In the genomic region with DNA sequence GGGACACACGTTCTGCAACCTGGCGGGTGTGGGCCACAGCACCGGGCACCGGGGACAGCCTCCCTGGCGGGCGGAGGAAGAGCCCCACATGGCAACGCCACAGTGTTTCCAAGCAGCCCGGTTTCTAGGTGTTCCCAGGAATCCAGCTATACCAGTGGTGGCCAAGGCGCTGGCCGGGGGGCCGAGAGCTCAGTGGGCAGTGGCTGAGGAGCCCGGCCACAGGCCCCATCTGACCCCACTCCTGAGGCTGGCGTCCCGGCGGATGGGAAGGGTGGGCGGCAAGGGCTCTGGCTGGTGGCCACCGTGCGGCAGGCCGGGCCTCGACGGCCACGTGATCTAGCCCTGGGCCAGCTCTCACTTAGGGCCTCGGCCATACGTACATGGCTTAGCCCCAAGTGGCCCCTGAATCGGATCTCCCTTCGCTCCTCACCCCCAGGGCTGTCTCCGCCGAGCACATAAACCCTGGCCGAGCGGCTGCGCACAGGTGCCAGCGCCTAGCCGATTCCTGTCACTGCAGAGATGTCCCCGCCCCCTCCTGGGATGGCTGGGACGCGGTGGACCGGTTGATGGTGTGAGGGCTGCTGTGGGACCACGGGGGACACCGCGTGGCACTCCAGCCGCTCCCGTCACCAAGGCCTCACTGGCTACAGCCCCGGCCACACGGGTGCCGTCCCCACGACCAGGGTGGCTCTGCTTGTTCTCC, we compare ENCODE assay signal across 11 cellular contexts.
DNase-seq lines count a peak whose midpoint lies in the region; ATAC-seq, FAIRE-seq and TF ChIP-seq lines count a peak whose summit lies in the region.
"Had no signal": no experiment of that assay in that cellular context is flagged by ENCODE, and none has a peak within 500 bp of the region (broad histone marks: within the 10 kb centered on the region; RNA-seq: fewer than 3 reads in every experiment).

No MANE protein-coding gene starts in this region.

- TF ChIP-seq CTCF in bronchial epithelial cell (IDR thresholded peaks at IDR 0.05; ENCODE audit: insufficient read depth, low read length, severe bottlenecking) (no peak), left lung (IDR thresholded peaks at IDR 0.05) (no peak)

- H3K4me2 ChIP-seq in GM23248 (ENCODE audit: unreplicated experiment) (peak overlapping the region; percentile 89), skeletal muscle satellite cell (ENCODE audit: low read length) (peak overlapping the region; percentile 72)

- DNase-seq in GM23248 (peak; percentile 76), bronchial epithelial cell (ENCODE audit: low read depth) (no peak), left lung (peak in 1 of 2 donors; percentile 63)
- no peak for DNase-seq in stimulated activated naive CD4-positive, alpha-beta T cell treated with Interleukin-2 at 50 U/mL for 16 hours (lab: John Stamatoyannopoulos, UW)
- DNase-seq: colonic mucosa, NCI-H524 treated with DMSO at 0.1 percent for 48 hours had no signal

- H3K27ac ChIP-seq in GM23248 = peak overlapping the region; percentile 77
- H3K27ac ChIP-seq in left lung = peak overlapping the region; percentile 33 to 71
- H3K27ac ChIP-seq: colonic mucosa had no signal

- no peaks in the 10 kb centered on the region for H3K27me3 ChIP-seq in GM23248 (replicated peaks; ENCODE audit: insufficient read depth)
- peaks cover 11% of the 10 kb centered on the region for H3K27me3 ChIP-seq in bronchial epithelial cell (ENCODE audit: control insufficient read depth, insufficient read depth, low read length)
- peaks cover 0 to 20% of the 10 kb centered on the region in 2 donors for H3K27me3 ChIP-seq in left lung
- peaks cover 17% of the 10 kb centered on the region for H3K27me3 ChIP-seq in skeletal muscle satellite cell (ENCODE audit: control insufficient read depth, insufficient read depth, low read length)

- no peak for FAIRE-seq in bronchial epithelial cell (lab: Jason Lieb, UNC)
- FAIRE-seq: GM12892 had no signal

- H3K9me3 ChIP-seq in GM23248 (ENCODE audit: low read depth) (no peaks in the 10 kb centered on the region), left lung (peaks cover 0 to 3% of the 10 kb centered on the region in 2 donors), skeletal muscle satellite cell (replicated peaks; ENCODE audit: low read length) (no peaks in the 10 kb centered on the region)
- H3K9me3 ChIP-seq: colonic mucosa had no signal

- intact Hi-C loops in left lung (cut with DNase I) = no loop called here

- ATAC-seq in left lung (peak; percentile 80), HG02571 (IDR thresholded peaks at IDR 0.05; ENCODE audit: unreplicated experiment) (no peak), HG03135 (IDR thresholded peaks at IDR 0.05; ENCODE audit: unreplicated experiment) (no peak), HG03039 (IDR thresholded peaks at IDR 0.05; ENCODE audit: unreplicated experiment) (no peak)

- H3K9ac ChIP-seq in GM23248 = peak overlapping the region; percentile 91
- H3K9ac ChIP-seq in skeletal muscle satellite cell (ENCODE audit: low read depth, low read length) = peak overlapping the region; percentile 79

- H4K20me1 ChIP-seq in GM23248 (ENCODE audit: insufficient read depth) = no peaks in the 10 kb centered on the region

- in situ Hi-C loops in GM23248 (cut with MboI) = no loop called here

- WGBS in GM23248 (ENCODE audit: low coverage in 1 of 2, low lambda C conversion rate in 2 of 2, missing lambda C conversion rate in 2 of 2), 2 experiments = 50 to 59% methylated on average over 42 to 46 of the region's 46 CpGs

- no peaks in the 10 kb centered on the region for H3F3A ChIP-seq in GM23248 (ENCODE audit: insufficient read depth)

- H3K36me3 ChIP-seq in GM23248 (ENCODE audit: low read depth) (no peaks in the 10 kb centered on the region), bronchial epithelial cell (ENCODE audit: control insufficient read depth, insufficient read depth, low read length) (no peaks in the 10 kb centered on the region), left lung (no peaks in the 10 kb centered on the region), skeletal muscle satellite cell (ENCODE audit: insufficient read depth, low read length) (no peaks in the 10 kb centered on the region)
- H3K36me3 ChIP-seq: colonic mucosa had no signal

- H2AFZ ChIP-seq in GM23248 = peak overlapping the region; percentile 33; the same call in 1 of the 2 replicates

- H3K79me2 ChIP-seq in GM23248 (ENCODE audit: insufficient read depth) = no peaks in the 10 kb centered on the region

- H3K4me1 ChIP-seq in GM23248 (ENCODE audit: insufficient read depth) = peaks cover 10% of the 10 kb centered on the region
- peaks cover 0 to 26% of the 10 kb centered on the region in 2 donors for H3K4me1 ChIP-seq in left lung
- H3K4me1 ChIP-seq in skeletal muscle satellite cell (ENCODE audit: control insufficient read depth, insufficient read depth, low read length) = peaks cover 25% of the 10 kb centered on the region
- H3K4me1 ChIP-seq: colonic mucosa had no signal

- H3K9me2 ChIP-seq in GM23248 (ENCODE audit: insufficient read depth) = no peaks in the 10 kb centered on the region

- peak overlapping the region; percentile 56 for H3K4me3 ChIP-seq in GM23248
- peak overlapping the region; percentile 2 for H3K4me3 ChIP-seq in bronchial epithelial cell (ENCODE audit: low read depth, low read length)
- no peak overlapping the region for H3K4me3 ChIP-seq in left lung
- H3K4me3 ChIP-seq in skeletal muscle satellite cell (ENCODE audit: low read length) = peak overlapping the region; percentile 36
- H3K4me3 ChIP-seq: colonic mucosa had no signal

Comparison
In these comparisons a context has a peak if more than half of its experiments do, and no peak if none do; other contexts are left out.
1. H3K4me3 ChIP-seq: peak in GM23248 (single experiment), bronchial epithelial cell (single experiment) and skeletal muscle satellite cell (single experiment); none in left lung (0 of 2).